In genomic region chr6:152244998-152245630, GRCh38 we compare ENCODE assay signal across 19 cellular contexts.
A peak's percentile ranks its signal among the peaks of the same experiment; 100 is the strongest.
DNase-seq lines count a peak whose midpoint lies in the region; ATAC-seq, FAIRE-seq and TF ChIP-seq lines count a peak whose summit lies in the region.
"Had no signal": no experiment of that assay in that cellular context is flagged by ENCODE, and none has a peak within 500 bp of the region (broad histone marks: within the 10 kb centered on the region; RNA-seq: fewer than 3 reads in every experiment).

No MANE protein-coding gene starts in this region.

- no peaks in the 10 kb centered on the region for H3K27me3 ChIP-seq in endothelial cell of umbilical vein (ENCODE audit: control insufficient read depth in 2 of 2, insufficient read depth in 2 of 2, low read length in 2 of 2)
- no peaks in the 10 kb centered on the region for H3K27me3 ChIP-seq in mesenchymal stem cell (ENCODE audit: control insufficient read depth in 1 of 2, insufficient read depth in 1 of 2, low read length in 2 of 2)
- H3K27me3 ChIP-seq in suprapubic skin = no peaks in the 10 kb centered on the region
- no peaks in the 10 kb centered on the region for H3K27me3 ChIP-seq in H7 (ENCODE audit: control insufficient read depth, insufficient read depth, low read length)
- H3K27me3 ChIP-seq: BLaER1 had no signal

- dilution Hi-C loops in endothelial cell of umbilical vein (cut with MboI; ENCODE audit: extremely low pct_ligation_motif_present, low sequenced_read_pairs) = no loop called here

- H3K36me3 ChIP-seq in endothelial cell of umbilical vein (ENCODE audit: control insufficient read depth in 2 of 2, extremely low read depth in 1 of 2, insufficient read depth in 2 of 2, low read length in 2 of 2) (peaks cover 0 to 5% of the 10 kb centered on the region in 2 experiments), mesenchymal stem cell (ENCODE audit: control insufficient read depth in 1 of 2, insufficient read depth in 2 of 2, low read depth in 1 of 2, low read length in 2 of 2) (peaks cover 8 to 79% of the 10 kb centered on the region in 2 experiments), suprapubic skin (peaks cover 31% of the 10 kb centered on the region), H7 (replicated peaks; ENCODE audit: control insufficient read depth, insufficient read depth, low read length) (no peaks in the 10 kb centered on the region)

- no peak overlapping the region for H2AFZ ChIP-seq in endothelial cell of umbilical vein (ENCODE audit: low read depth, low read length)
- H2AFZ ChIP-seq in mesenchymal stem cell (ENCODE audit: low read depth, low read length) = no peak overlapping the region

- DNase-seq in NCI-H82 (lab: John Stamatoyannopoulos, UW) = peak; percentile 81
- DNase-seq in endothelial cell of umbilical vein (ENCODE audit: low read depth, low spot score) = peak; percentile 74
- peak; percentile 76 for DNase-seq in mesenchymal stem cell
- DNase-seq in suprapubic skin (ENCODE audit: low spot score in 2 of 2) = no peak
- DNase-seq in stimulated activated CD4-positive, alpha-beta T cell treated with anti-CD3 and anti-CD28 coated beads, Interleukin-4, amount 100 ng/mL, for 24 hours = no peak
- DNase-seq in hypothalamus (lab: John Stamatoyannopoulos, UW) = no peak
- DNase-seq in H7 = no peak
- DNase-seq: activated gamma-delta T cell treated with Interleukin-2 at 50 U/mL for 16 hours; cerebellar nuclear complex; NCI-H1694 treated with DMSO at 0.1 percent for 48 hours; NCI-H774; posterior cingulate gyrus; stimulated activated CD4-positive, alpha-beta T cell treated with anti-CD3 and anti-CD28 coated beads, Interleukin-4, amount 100 ng/mL, for 1 hour; stimulated activated naive B cell treated with anti-CD40 and anti-IgM and Interleukin-4, amounts not matched to agents 10 μg/mL and 1 μg/mL and 100 μg/mL, for 72 hours; T1000 had no signal

- no peak overlapping the region for H2BK120ac ChIP-seq in mesenchymal stem cell (ENCODE audit: low read depth, low read length)

- no peak overlapping the region for H3K23ac ChIP-seq in mesenchymal stem cell (ENCODE audit: low read length in 2 of 2)

- intact Hi-C loops in endothelial cell of umbilical vein (cut with micrococcal nuclease) = no loop called here

- no peak overlapping the region for H3K9ac ChIP-seq in endothelial cell of umbilical vein (replicated peaks; ENCODE audit: extremely low read depth, insufficient read depth, low read length)
- no peak overlapping the region for H3K9ac ChIP-seq in mesenchymal stem cell (ENCODE audit: low read length)
- H3K9ac ChIP-seq: BLaER1 had no signal

- H3K4me3 ChIP-seq in endothelial cell of umbilical vein (replicated peaks in 1 of 3; ENCODE audit: insufficient read depth in 1 of 3, low read depth in 1 of 3, low read length in 3 of 3) = no peak overlapping the region
- no peak overlapping the region for H3K4me3 ChIP-seq in mesenchymal stem cell (ENCODE audit: insufficient read depth in 1 of 2, low read depth in 1 of 2, low read length in 2 of 2)
- no peak overlapping the region for H3K4me3 ChIP-seq in suprapubic skin
- no peak overlapping the region for H3K4me3 ChIP-seq in H7 (ENCODE audit: insufficient read depth, low read depth, low read length)
- H3K4me3 ChIP-seq: BLaER1 had no signal

- no peaks in the 10 kb centered on the region for H3K9me3 ChIP-seq in endothelial cell of umbilical vein (replicated peaks; ENCODE audit: control insufficient read depth, insufficient read depth, low read length)
- no peaks in the 10 kb centered on the region for H3K9me3 ChIP-seq in mesenchymal stem cell (ENCODE audit: control insufficient read depth, low read length)
- no peaks in the 10 kb centered on the region for H3K9me3 ChIP-seq in suprapubic skin
- H3K9me3 ChIP-seq: BLaER1 had no signal

- no peak for ATAC-seq in GM18511 (IDR thresholded peaks at IDR 0.05; ENCODE audit: unreplicated experiment)
- ATAC-seq: esophagus mucosa; stimulated activated naive B cell treated with anti-CD40 and anti-IgM and Interleukin-4, amounts not matched to agents 10 μg/mL and 1 μg/mL and 100 μg/mL, for 72 hours had no signal

- TF ChIP-seq CTCF in endothelial cell of umbilical vein (IDR thresholded peaks at IDR 0.05; ENCODE audit: extremely low read depth in 1 of 2, insufficient read depth in 1 of 2, low read depth in 1 of 2, low read length in 2 of 2) (no peak), suprapubic skin (IDR thresholded peaks at IDR 0.05) (no peak)

- H2BK12ac ChIP-seq in mesenchymal stem cell (ENCODE audit: low read length in 2 of 2) = no peak overlapping the region

- no peaks in the 10 kb centered on the region for H4K20me1 ChIP-seq in endothelial cell of umbilical vein (replicated peaks; ENCODE audit: control insufficient read depth, extremely low read depth, insufficient read depth, low read length)
- H4K20me1 ChIP-seq: BLaER1 had no signal

- no TSS peak for BruUV-seq in endothelial cell of umbilical vein (replicated peaks; lab: Mats Ljungman, UMichigan)

- no peaks in the 10 kb centered on the region for H3K9me1 ChIP-seq in endothelial cell of umbilical vein (replicated peaks; ENCODE audit: control insufficient read depth, extremely low read depth, insufficient read depth, low read length)

- H4K91ac ChIP-seq in mesenchymal stem cell (ENCODE audit: low read length) = no peak overlapping the region

- H3K4ac ChIP-seq in mesenchymal stem cell (ENCODE audit: low read depth in 1 of 2, low read length in 2 of 2) = no peak overlapping the region

- FAIRE-seq in endothelial cell of umbilical vein (lab: Jason Lieb, UNC) = no peak
- FAIRE-seq: GM19239 had no signal

- H3K4me1 ChIP-seq in endothelial cell of umbilical vein (ENCODE audit: control insufficient read depth, extremely low read depth, insufficient read depth, low read length) = no peaks in the 10 kb centered on the region
- H3K4me1 ChIP-seq in mesenchymal stem cell (ENCODE audit: control insufficient read depth, insufficient read depth, low read depth, low read length) = no peaks in the 10 kb centered on the region
- peaks cover 9% of the 10 kb centered on the region for H3K4me1 ChIP-seq in suprapubic skin
- H3K4me1 ChIP-seq: BLaER1 had no signal

- no peak overlapping the region for H2AK5ac ChIP-seq in mesenchymal stem cell (ENCODE audit: low read length, severe bottlenecking)

- no peak overlapping the region for H3K14ac ChIP-seq in mesenchymal stem cell (ENCODE audit: low read length in 2 of 2)

- no peak for TF ChIP-seq EP300 in suprapubic skin (IDR thresholded peaks at IDR 0.05)

- no peak overlapping the region for H2BK15ac ChIP-seq in mesenchymal stem cell (ENCODE audit: low read depth, poor library complexity, severe bottlenecking)

- peaks cover 5% of the 10 kb centered on the region for H3K79me1 ChIP-seq in mesenchymal stem cell (replicated peaks; ENCODE audit: low read length, poor library complexity, severe bottlenecking)

- POLR2A ChIA-PET in endothelial cell of umbilical vein (lab: Charles Lee) = no interaction called here

- no peak overlapping the region for H2BK5ac ChIP-seq in mesenchymal stem cell (ENCODE audit: low read depth, low read length, poor library complexity, severe bottlenecking)

- H3K27ac ChIP-seq in endothelial cell of umbilical vein (ENCODE audit: insufficient read depth, low read depth, low read length) = no peak overlapping the region
- no peak overlapping the region for H3K27ac ChIP-seq in mesenchymal stem cell (ENCODE audit: low read length, poor library complexity, severe bottlenecking)
- peak overlapping the region; percentile 56 for H3K27ac ChIP-seq in suprapubic skin
- H3K27ac ChIP-seq: BLaER1 had no signal

- H3K4me2 ChIP-seq in endothelial cell of umbilical vein (ENCODE audit: insufficient read depth, low read length) (no peak overlapping the region), mesenchymal stem cell (ENCODE audit: low read length, poor library complexity, severe bottlenecking) (no peak overlapping the region)
- H3K4me2 ChIP-seq: BLaER1 had no signal

- no peak overlapping the region for H4K8ac ChIP-seq in mesenchymal stem cell (ENCODE audit: low read length)

- H3K18ac ChIP-seq in mesenchymal stem cell (ENCODE audit: low read depth in 1 of 2, low read length in 2 of 2) = no peak overlapping the region

- no peaks in the 10 kb centered on the region for H3K79me2 ChIP-seq in endothelial cell of umbilical vein (ENCODE audit: control insufficient read depth, insufficient read depth, low read length)

- CTCF ChIA-PET in endothelial cell of umbilical vein (lab: Charles Lee) = interaction anchor here (1.2 to 1.9 kb wide), 2 partner anchors 8 to 480 kb away, joined by 6 to 7 read pairs; no protein-coding TSS in a partner anchor

- 39% methylated on average over 3 of the region's 4 CpGs for WGBS in mesenchymal stem cell
- 67% methylated on average over 4 of the region's 4 CpGs for WGBS in suprapubic skin

- TF ChIP-seq POLR2A in endothelial cell of umbilical vein (IDR thresholded peaks at IDR 0.05; ENCODE audit: low read depth, low read length) (no peak), suprapubic skin (IDR thresholded peaks at IDR 0.05) (no peak)

TF ChIP-seq in endothelial cell of umbilical vein, 7 proteins besides CTCF, POLR2A, EP300 and RAD21:
- no peak for TF ChIP-seq FOS (IDR thresholded peaks at IDR 0.05; ENCODE audit: borderline replicate concordance, insufficient read depth, low read length)
- TF ChIP-seq POLR2AphosphoS5 (IDR thresholded peaks at IDR 0.05; ENCODE audit: insufficient read depth, low read depth, low read length) = no peak
- no peak for TF ChIP-seq MYC (IDR thresholded peaks at IDR 0.05; ENCODE audit: low read depth, low read length)
- no peak for TF ChIP-seq GATA2 (IDR thresholded peaks at IDR 0.05; ENCODE audit: insufficient read depth, insufficient read length, low read depth, low read length)
- no peak for TF ChIP-seq EZH2 (IDR thresholded peaks at IDR 0.05; ENCODE audit: borderline replicate concordance, low read depth, low read length, severe bottlenecking)
- TF ChIP-seq MAX (IDR thresholded peaks at IDR 0.05; ENCODE audit: insufficient read depth, insufficient read length) = no peak
- TF ChIP-seq JUN (IDR thresholded peaks at IDR 0.05; ENCODE audit: borderline replicate concordance, insufficient read depth, insufficient read length, low read depth) = no peak
TF ChIP-seq in endothelial cell of umbilical vein: peak in this region for 0.

Comparison
In these comparisons a context has a peak if more than half of its experiments do, and no peak if none do; other contexts are left out.
1. DNase-seq: peak in NCI-H82 (single experiment), endothelial cell of umbilical vein (single experiment) and mesenchymal stem cell (single experiment); none in suprapubic skin (0 of 2), stimulated activated CD4-positive, alpha-beta T cell treated with anti-CD3 and anti-CD28 coated beads, Interleukin-4, amount 100 ng/mL, for 24 hours (single experiment), hypothalamus (0 of 51) and H7 (single experiment).